9 cellular contexts compared by ENCODE assay signal in genomic region chr3:25604107-25604805, GRCh38.
DNase-seq lines count a peak whose midpoint lies in the region; ATAC-seq and TF ChIP-seq lines count a peak whose summit lies in the region.
"Had no signal": no experiment of that assay in that cellular context is flagged by ENCODE, and none has a peak within 500 bp of the region (broad histone marks: within the 10 kb centered on the region; RNA-seq: fewer than 3 reads in every experiment).

No MANE protein-coding gene starts in this region.

- H3K9me3 Mint-ChIP-seq in activated T-helper 2 cell treated with anti-CD3 and anti-CD28 coated beads, Interferon-gamma antibody, Interleukin-2, Interleukin-4, amounts not matched to agents 10 μg/mL and 5 μg/mL and 100 μg/mL, durations not matched to agents 14 hours and 24 hours and 36 hours, result no peaks in the 10 kb centered on the region

- peaks cover 0 to 2% of the 10 kb centered on the region in 2 donors for H3K4me1 ChIP-seq in lung (ENCODE audit: control insufficient read depth in 2 of 2, insufficient read depth in 2 of 2, low read length in 2 of 2)

- H3K27me3 Mint-ChIP-seq in activated T-helper 2 cell treated with anti-CD3 and anti-CD28 coated beads, Interferon-gamma antibody, Interleukin-2, Interleukin-4, amounts not matched to agents 10 μg/mL and 5 μg/mL and 100 μg/mL, durations not matched to agents 14 hours and 24 hours and 36 hours (ENCODE audit: low read depth), result no peaks in the 10 kb centered on the region

- in situ Hi-C loops in astrocyte of the spinal cord (cut with HindIII; ENCODE audit: low sequenced_read_pairs), result no loop called here

- H3K36me3 ChIP-seq in lung (ENCODE audit: control insufficient read depth in 2 of 2, insufficient read depth in 2 of 2, low read length in 2 of 2), result peaks cover 8 to 9% of the 10 kb centered on the region in 2 donors

- H3K27me3 ChIP-seq in lung (ENCODE audit: control insufficient read depth, insufficient read depth), result no peaks in the 10 kb centered on the region

- no peaks in the 10 kb centered on the region for H3K9me3 ChIP-seq in lung (ENCODE audit: control insufficient read depth in 2 of 2, insufficient read depth in 1 of 2, low read length in 1 of 2)

- peak overlapping the region in 1 of 2 donors; percentile 78 for H3K27ac ChIP-seq in lung (ENCODE audit: low read depth in 1 of 2, low read length in 1 of 2)

- peak; percentile 64 for ATAC-seq in HG03432 (IDR thresholded peaks at IDR 0.05; ENCODE audit: unreplicated experiment)
- ATAC-seq in lung (ENCODE audit: insufficient read depth, low FRiP score), result peak; percentile 84
- ATAC-seq in HG03457 (IDR thresholded peaks at IDR 0.05; ENCODE audit: unreplicated experiment), result no peak
- ATAC-seq in HG03097 (IDR thresholded peaks at IDR 0.05; ENCODE audit: low FRiP score, unreplicated experiment), result no peak

- H3K4me3 Mint-ChIP-seq in activated T-helper 2 cell treated with anti-CD3 and anti-CD28 coated beads, Interferon-gamma antibody, Interleukin-2, Interleukin-4, amounts not matched to agents 10 μg/mL and 5 μg/mL and 100 μg/mL, durations not matched to agents 14 hours and 24 hours and 36 hours (ENCODE audit: low read depth), result no peak overlapping the region

- TF ChIP-seq CTCF in AG10803 (conservative IDR thresholded peaks at IDR 0.05; ENCODE audit: low read length) (no peak), astrocyte of the spinal cord (IDR thresholded peaks at IDR 0.05; ENCODE audit: low read depth, low read length) (no peak), lung (IDR thresholded peaks at IDR 0.05; ENCODE audit: control extremely low read depth, extremely low read depth) (no peak)

- H3K4me3 ChIP-seq in AG10803 (ENCODE audit: low read length) (no peak overlapping the region), astrocyte of the spinal cord (ENCODE audit: low read depth, low read length) (no peak overlapping the region), lung (no peak overlapping the region)

- DNase-seq in AG10803 (ENCODE audit: low read depth) (peak; percentile 62), astrocyte of the spinal cord (ENCODE audit: low read depth, low spot score) (peak; percentile 88), lung (ENCODE audit: low spot score) (no peak), dermis blood vessel endothelial cell (no peak)
- DNase-seq in activated T-helper 2 cell treated with anti-CD3 and anti-CD28 coated beads, Interferon-gamma antibody, Interleukin-2, Interleukin-4, amounts not matched to agents 10 μg/mL and 5 μg/mL and 100 μg/mL, durations not matched to agents 14 hours and 24 hours and 36 hours (ENCODE audit: low spot score), result no peak
- DNase-seq: activated CD8-positive, alpha-beta memory T cell treated with anti-CD3 and anti-CD28 coated beads for 24 hours had no signal

- intact Hi-C loops in activated T-helper 2 cell treated with anti-CD3 and anti-CD28 coated beads, Interferon-gamma antibody, Interleukin-2, Interleukin-4, amounts not matched to agents 10 μg/mL and 5 μg/mL and 100 μg/mL, durations not matched to agents 14 hours and 24 hours and 36 hours (cut with micrococcal nuclease), result no loop called here

- peaks cover 7% of the 10 kb centered on the region for H3K4me1 Mint-ChIP-seq in activated T-helper 2 cell treated with anti-CD3 and anti-CD28 coated beads, Interferon-gamma antibody, Interleukin-2, Interleukin-4, amounts not matched to agents 10 μg/mL and 5 μg/mL and 100 μg/mL, durations not matched to agents 14 hours and 24 hours and 36 hours (ENCODE audit: low read depth)

- H3K36me3 Mint-ChIP-seq in activated T-helper 2 cell treated with anti-CD3 and anti-CD28 coated beads, Interferon-gamma antibody, Interleukin-2, Interleukin-4, amounts not matched to agents 10 μg/mL and 5 μg/mL and 100 μg/mL, durations not matched to agents 14 hours and 24 hours and 36 hours (ENCODE audit: low read depth), result peaks cover 62% of the 10 kb centered on the region

- no peak overlapping the region for H3K27ac Mint-ChIP-seq in activated T-helper 2 cell treated with anti-CD3 and anti-CD28 coated beads, Interferon-gamma antibody, Interleukin-2, Interleukin-4, amounts not matched to agents 10 μg/mL and 5 μg/mL and 100 μg/mL, durations not matched to agents 14 hours and 24 hours and 36 hours

- 78 to 81% methylated on average over 5 of the region's 5 CpGs for WGBS in lung, 2 donors

Comparison
In these comparisons a context has a peak if more than half of its experiments do, and no peak if none do; other contexts are left out.
1. DNase-seq: peak in AG10803 (single experiment) and astrocyte of the spinal cord (single experiment); none in lung (single experiment), activated T-helper 2 cell treated with anti-CD3 and anti-CD28 coated beads, Interferon-gamma antibody, Interleukin-2, Interleukin-4, amounts not matched to agents 10 μg/mL and 5 μg/mL and 100 μg/mL, durations not matched to agents 14 hours and 24 hours and 36 hours (single experiment) and dermis blood vessel endothelial cell (single experiment).
2. ATAC-seq: peak in HG03432 (single experiment) and lung (single experiment); none in HG03457 (single experiment) and HG03097 (single experiment).